ENCODE assay signal across 1 cellular context in the genomic region with DNA sequence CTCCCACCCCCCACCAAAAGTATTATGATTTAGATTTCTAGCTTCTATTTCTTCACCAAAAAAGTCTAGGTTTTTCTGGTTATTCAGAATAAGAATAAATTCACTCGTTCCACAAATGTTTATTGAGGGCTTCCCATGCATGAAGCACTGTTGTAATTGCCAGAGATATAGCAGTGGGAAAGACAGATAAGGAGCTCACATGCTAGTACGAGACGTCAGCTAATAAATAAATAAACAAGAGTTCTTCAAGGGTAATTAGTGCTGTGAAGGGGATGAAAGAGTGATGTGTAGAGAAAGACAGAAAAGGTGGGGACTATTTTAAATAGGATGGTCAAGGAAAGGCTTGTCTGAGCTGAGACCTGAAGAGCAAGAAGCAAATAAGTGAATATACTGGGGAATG.
TF ChIP-seq lines count a peak whose summit lies in the region.

No MANE protein-coding gene starts in this region.

TF ChIP-seq in SK-N-SH, 30 proteins besides CTCF, POLR2A, EP300 and RAD21 (continued from another document):
- TF ChIP-seq REST (IDR thresholded peaks at IDR 0.05; ENCODE audit: low read depth, low read length), result no peak
- TF ChIP-seq, protein P1, sequence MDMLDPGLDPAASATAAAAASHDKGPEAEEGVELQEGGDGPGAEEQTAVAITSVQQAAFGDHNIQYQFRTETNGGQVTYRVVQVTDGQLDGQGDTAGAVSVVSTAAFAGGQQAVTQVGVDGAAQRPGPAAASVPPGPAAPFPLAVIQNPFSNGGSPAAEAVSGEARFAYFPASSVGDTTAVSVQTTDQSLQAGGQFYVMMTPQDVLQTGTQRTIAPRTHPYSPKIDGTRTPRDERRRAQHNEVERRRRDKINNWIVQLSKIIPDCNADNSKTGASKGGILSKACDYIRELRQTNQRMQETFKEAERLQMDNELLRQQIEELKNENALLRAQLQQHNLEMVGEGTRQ (IDR thresholded peaks at IDR 0.05; ENCODE audit: borderline replicate concordance, low read depth, low read length), result no peak
TF ChIP-seq in SK-N-SH: peak in this region for 0.
